9 cellular contexts compared by ENCODE assay signal in genomic region chr16:48608871-48609452, GRCh38. TPM values are rescaled to one million over a fixed set of nuclear protein-coding genes. Genes with fewer than 3 reads are reported as not detected.
DNase-seq lines count a peak whose midpoint lies in the region; ATAC-seq and TF ChIP-seq lines count a peak whose summit lies in the region.
"Had no signal": no experiment of that assay in that cellular context is flagged by ENCODE, and none has a peak within 500 bp of the region (broad histone marks: within the 10 kb centered on the region; RNA-seq: fewer than 3 reads in every experiment).

No MANE protein-coding gene starts in this region.

- no peak overlapping the region for H2BK15ac ChIP-seq in IMR-90 (ENCODE audit: low read depth, low read length)

- DNase-seq in AG10803 (ENCODE audit: low read depth) (peak; percentile 21), IMR-90 (no peak), DMS79 (lab: John Stamatoyannopoulos, UW) (no peak)
- DNase-seq in naive thymus-derived CD4-positive, alpha-beta T cell = no peak
- DNase-seq in stimulated activated CD4-positive, alpha-beta T cell treated with anti-CD3 and anti-CD28 coated beads, Interleukin-2, amount 100 ng/mL, for 48 hours = no peak

- H3K18ac ChIP-seq in IMR-90 (ENCODE audit: low read depth, low read length) = peak overlapping the region; percentile 53; the same call in 1 of the 2 replicates

- TF ChIP-seq CTCF in AG10803 (conservative IDR thresholded peaks at IDR 0.05; ENCODE audit: low read length) (no peak), IMR-90 (conservative IDR thresholded peaks at IDR 0.05; ENCODE audit: low read depth, low read length) (no peak)

- in situ Hi-C loops in IMR-90 (cut with MboI; ENCODE audit: low sequenced_read_pairs) = loop anchor here (5.0 kb wide), 1 partner anchor 52 kb away; no protein-coding TSS in a partner anchor

- no peaks in the 10 kb centered on the region for H3K27me3 ChIP-seq in IMR-90 (ENCODE audit: control insufficient read depth, insufficient read depth, low read length)
- H3K27me3 ChIP-seq in naive thymus-derived CD4-positive, alpha-beta T cell (ENCODE audit: control insufficient read depth in 2 of 2, insufficient read depth in 2 of 2, low read length in 2 of 2) = no peaks in the 10 kb centered on the region

- H3K4me1 Mint-ChIP-seq in naive thymus-derived CD4-positive, alpha-beta T cell = peaks cover 25 to 48% (median 41%) of the 10 kb centered on the region in 7 donors

- no peak overlapping the region for H2BK20ac ChIP-seq in IMR-90 (ENCODE audit: low read depth, low read length)

- peak overlapping the region; percentile 92 for H4K5ac ChIP-seq in IMR-90 (ENCODE audit: low read depth, low read length)

- H2AK5ac ChIP-seq in IMR-90 (ENCODE audit: low read depth, low read length) = peak overlapping the region; percentile 83

- no peaks in the 10 kb centered on the region; the same call in none of the 2 replicates for H3K36me3 ChIP-seq in IMR-90 (ENCODE audit: control insufficient read depth, insufficient read depth, low read length)
- peaks cover 0 to 4% (median 0%) of the 10 kb centered on the region in 3 experiments for H3K36me3 ChIP-seq in naive thymus-derived CD4-positive, alpha-beta T cell (ENCODE audit: control insufficient read depth in 2 of 3, insufficient read depth in 3 of 3, low read length in 3 of 3)

- H3K27ac Mint-ChIP-seq in naive thymus-derived CD4-positive, alpha-beta T cell = peak overlapping the region in 7 of 9 donors; percentile 88 to 96 (median 90)
- H3K27ac Mint-ChIP-seq: dendritic cell treated with granulocyte-macrophage colony-stimulating factor and Interleukin-4, amounts not matched to agents 40 ng/mL and 50 ng/mL, for 4 days had no signal

- ATAC-seq in IMR-90 (ENCODE audit: low read depth) = 0 out of 2 replicates have a peak, but pooled peaks have one; percentile 10
- ATAC-seq in naive thymus-derived CD4-positive, alpha-beta T cell = no peak
- no peak for ATAC-seq in HG02852 (IDR thresholded peaks at IDR 0.05; ENCODE audit: unreplicated experiment)
- no peak for ATAC-seq in HG03175 (IDR thresholded peaks at IDR 0.05; ENCODE audit: unreplicated experiment)

- intact Hi-C loops in IMR-90 (cut with micrococcal nuclease) = loop anchor here (5.0 to 10.0 kb wide), 2 partner anchors 54 to 227 kb away; no protein-coding TSS in a partner anchor
- intact Hi-C loops in naive thymus-derived CD4-positive, alpha-beta T cell (cut with micrococcal nuclease) = loop anchor here (1.0 to 10.0 kb wide), 6 partner anchors 14 to 1636 kb away; partner anchors contain the start of genes DNAJA2 (in 1 of the 2) and TENT4B (in 1 of the 2)

- peak overlapping the region; percentile 99 for H3K23ac ChIP-seq in IMR-90 (ENCODE audit: low read depth, low read length)

- peak overlapping the region; percentile 77 for H3K27ac ChIP-seq in IMR-90 (ENCODE audit: insufficient read depth, low read length)
- peak overlapping the region; percentile 72 for H3K27ac ChIP-seq in cingulate gyrus (ENCODE audit: low read depth, low read length)
- H3K27ac ChIP-seq in naive thymus-derived CD4-positive, alpha-beta T cell (ENCODE audit: low read depth, low read length) = peak overlapping the region; percentile 94

- H3K9me3 ChIP-seq in IMR-90 (ENCODE audit: control insufficient read depth, insufficient read depth, low read length) = no peaks in the 10 kb centered on the region
- H3K9me3 ChIP-seq in naive thymus-derived CD4-positive, alpha-beta T cell (ENCODE audit: control insufficient read depth in 2 of 3, low read length in 3 of 3) = no peaks in the 10 kb centered on the region

- peak overlapping the region; percentile 90 for H3K9ac ChIP-seq in IMR-90 (ENCODE audit: low read depth, low read length)

- CTCF ChIA-PET in IMR-90 (lab: Yijun Ruan, JAX) = interaction anchor here (1.6 kb wide), 1 partner anchor 14 kb away, joined by 6 read pairs; no protein-coding TSS in a partner anchor
- CTCF ChIA-PET in naive thymus-derived CD4-positive, alpha-beta T cell (lab: Charles Lee) = interaction anchor here (6.6 kb wide), 2 partner anchors 14 kb away, joined by 32 to 56 read pairs; no protein-coding TSS in a partner anchor

- BruUV-seq in IMR-90 (replicated peaks; lab: Mats Ljungman, UMichigan) = no TSS peak

- peak overlapping the region; percentile 28 to 95 for H4K8ac ChIP-seq in IMR-90 (ENCODE audit: low read depth in 2 of 2, low read length in 2 of 2)

- POLR2A ChIA-PET in IMR-90 (lab: Charles Lee; ENCODE audit: unreplicated experiment) = no interaction called here
- POLR2A ChIA-PET in naive thymus-derived CD4-positive, alpha-beta T cell (lab: Charles Lee) = interaction anchor here (0.6 to 5.7 kb wide), 7 partner anchors 8 to 63 kb away, joined by 3 to 78 read pairs (median 5); no protein-coding TSS in a partner anchor

- peak overlapping the region in 1 of 10 donors; percentile 95 for H3K4me3 Mint-ChIP-seq in naive thymus-derived CD4-positive, alpha-beta T cell
- H3K4me3 Mint-ChIP-seq: dendritic cell treated with granulocyte-macrophage colony-stimulating factor and Interleukin-4, amounts not matched to agents 40 ng/mL and 50 ng/mL, for 4 days had no signal

- no peak for TF ChIP-seq RAD21 in IMR-90 (IDR thresholded peaks at IDR 0.05; ENCODE audit: low read length)

- H3K36me3 Mint-ChIP-seq in naive thymus-derived CD4-positive, alpha-beta T cell = peaks cover 4 to 8% (median 5%) of the 10 kb centered on the region in 5 donors

- H3K4me1 ChIP-seq in IMR-90 (ENCODE audit: control insufficient read depth, insufficient read depth, low read length) = peaks cover 22% of the 10 kb centered on the region
- peaks cover 64 to 80% of the 10 kb centered on the region in 2 donors for H3K4me1 ChIP-seq in naive thymus-derived CD4-positive, alpha-beta T cell (ENCODE audit: control insufficient read depth in 2 of 2, insufficient read depth in 2 of 2, low read length in 2 of 2)

- peaks cover 0 to 7% (median 4%) of the 10 kb centered on the region in 11 donors for H3K9me3 Mint-ChIP-seq in naive thymus-derived CD4-positive, alpha-beta T cell
- H3K9me3 Mint-ChIP-seq: dendritic cell treated with granulocyte-macrophage colony-stimulating factor and Interleukin-4, amounts not matched to agents 40 ng/mL and 50 ng/mL, for 4 days had no signal

- peak overlapping the region; percentile 99 for H2AK9ac ChIP-seq in IMR-90 (replicated peaks; ENCODE audit: low read depth, low read length, poor library complexity)

- H3K4me3 ChIP-seq in AG10803 (ENCODE audit: low read length) (peak overlapping the region; percentile 95), IMR-90 (ENCODE audit: insufficient read depth, low read depth, low read length) (peak overlapping the region; percentile 98)
- H3K4me3 ChIP-seq in naive thymus-derived CD4-positive, alpha-beta T cell (ENCODE audit: low read length) = peak overlapping the region; percentile 66

- dilution Hi-C loops in IMR-90 (cut with HindIII; ENCODE audit: low sequenced_read_pairs, unreplicated experiment) = no loop called here

- peak overlapping the region; percentile 86 for H3K4me2 ChIP-seq in IMR-90 (ENCODE audit: low read depth, low read length)

- TF ChIP-seq POLR2A in IMR-90 (IDR thresholded peaks at IDR 0.05; ENCODE audit: low read depth, low read length) = no peak

- 0% methylated on average over 1 of the region's 25 CpGs; no CpG with 5 or more reads in 1 of the 2 experiments for WGBS in IMR-90 (ENCODE audit: extremely low coverage in 2 of 2, insufficient read length in 1 of 2), 2 experiments

- H2BK120ac ChIP-seq in IMR-90 (ENCODE audit: low read depth, low read length) = 0 out of 2 replicates have a peak overlapping the region, but pooled peaks have one; percentile 20

- H3K4ac ChIP-seq in IMR-90 (ENCODE audit: low read depth, low read length) = peak overlapping the region; percentile 87

- H4K20me1 ChIP-seq in IMR-90 (ENCODE audit: insufficient read depth, low read length) = peaks cover 45% of the 10 kb centered on the region

- peaks cover 28% of the 10 kb centered on the region for H3K9me1 ChIP-seq in IMR-90 (ENCODE audit: insufficient read depth, low read length)

- H2AFZ ChIP-seq in IMR-90 (replicated peaks; ENCODE audit: low read length, poor library complexity) = peak overlapping the region; percentile 93

- H3K14ac ChIP-seq in IMR-90 (replicated peaks; ENCODE audit: low read depth, low read length) = peak overlapping the region; percentile 91

- peak overlapping the region; percentile 87 for H4K91ac ChIP-seq in IMR-90 (ENCODE audit: insufficient read depth, low read depth, low read length)

- H3K79me1 ChIP-seq in IMR-90 (ENCODE audit: low read depth in 1 of 2, low read length in 2 of 2) = peaks cover 10 to 51% of the 10 kb centered on the region in 2 experiments

- peak overlapping the region; percentile 79 for H2BK5ac ChIP-seq in IMR-90 (ENCODE audit: low read depth, low read length, poor library complexity, severe bottlenecking)

- 0 out of 2 replicates have a peak overlapping the region, but pooled peaks have one; percentile 5 for H3K56ac ChIP-seq in IMR-90 (ENCODE audit: extremely low read depth, insufficient read depth, low read length)

- no peaks in the 10 kb centered on the region for H3K27me3 Mint-ChIP-seq in naive thymus-derived CD4-positive, alpha-beta T cell
- H3K27me3 Mint-ChIP-seq: dendritic cell treated with granulocyte-macrophage colony-stimulating factor and Interleukin-4, amounts not matched to agents 40 ng/mL and 50 ng/mL, for 4 days had no signal

TF ChIP-seq in IMR-90, 13 proteins besides CTCF, POLR2A, EP300 and RAD21:
- no peak for TF ChIP-seq RCOR1 (IDR thresholded peaks at IDR 0.05; ENCODE audit: insufficient replicate concordance, low read length)
- no peak for TF ChIP-seq RFX5 (IDR thresholded peaks at IDR 0.05; ENCODE audit: low read depth, low read length)
- no peak for TF ChIP-seq BHLHE40 (IDR thresholded peaks at IDR 0.05; ENCODE audit: low read depth, low read length)
- TF ChIP-seq CHD1 (IDR thresholded peaks at IDR 0.05; ENCODE audit: low read depth, low read length) = no peak
TF ChIP-seq in IMR-90: peak in this region for 0.

RNA-seq across cellular contexts. Expression of gene N4BP1, which starts 1.0 kb away (rescaled TPM):
- 14.0 and 19.4 TPM in 2 replicates for total RNA-seq in IMR-90 (2012; rRNA removed)
- 10.5 and 10.8 TPM in 2 replicates for polyA plus RNA-seq in IMR-90 (2012; rRNA removed)
- polyA plus RNA-seq in IMR-90 (2012; cell fraction: cytosol; rRNA removed) = 3.9 and 4.9 TPM in 2 replicates
- polyA plus RNA-seq in IMR-90 (2012; cell fraction: nucleus; rRNA removed; ENCODE audit: low replicate concordance) = 23.0 and 49.2 TPM in 2 replicates
- total RNA-seq in naive thymus-derived CD4-positive, alpha-beta T cell = 10 to 100 TPM; 51.5 to 86.0 (median 57.6) TPM
- polyA plus RNA-seq in naive thymus-derived CD4-positive, alpha-beta T cell = 10 to 100 TPM; 32.7 to 42.2 TPM
